Comparison of ENCODE assay signal across 21 cellular contexts in genomic region chr4:139800082-139800481, GRCh38.
DNase-seq lines count a peak whose midpoint lies in the region; ATAC-seq, FAIRE-seq and TF ChIP-seq lines count a peak whose summit lies in the region.
"Had no signal": no experiment of that assay in that cellular context is flagged by ENCODE, and none has a peak within 500 bp of the region (broad histone marks: within the 10 kb centered on the region; RNA-seq: fewer than 3 reads in every experiment).

No MANE protein-coding gene starts in this region.

- no peak overlapping the region for H3K27ac ChIP-seq in endothelial cell of umbilical vein (ENCODE audit: insufficient read depth, low read depth, low read length)

- CTCF ChIA-PET in endothelial cell of umbilical vein (lab: Charles Lee): interaction anchor here (1.0 to 1.7 kb wide), 3 partner anchors 9 to 530 kb away, joined by 3 to 4 read pairs (median 3); no protein-coding TSS in a partner anchor

- POLR2A ChIA-PET in endothelial cell of umbilical vein (lab: Charles Lee): no interaction called here

- H3K4me3 ChIP-seq in endothelial cell of umbilical vein (replicated peaks in 1 of 3; ENCODE audit: insufficient read depth in 1 of 3, low read depth in 1 of 3, low read length in 3 of 3): no peak overlapping the region

- H3K4me1 ChIP-seq in endothelial cell of umbilical vein (ENCODE audit: control insufficient read depth, extremely low read depth, insufficient read depth, low read length): no peaks in the 10 kb centered on the region

- no peaks in the 10 kb centered on the region for H3K36me3 ChIP-seq in endothelial cell of umbilical vein (ENCODE audit: control insufficient read depth in 2 of 2, extremely low read depth in 1 of 2, insufficient read depth in 2 of 2, low read length in 2 of 2)

- TF ChIP-seq CTCF in D721Med (IDR thresholded peaks at IDR 0.05; ENCODE audit: insufficient read depth, missing control alignments) (no peak), endothelial cell of umbilical vein (IDR thresholded peaks at IDR 0.05; ENCODE audit: extremely low read depth in 1 of 2, insufficient read depth in 1 of 2, low read depth in 1 of 2, low read length in 2 of 2) (no peak)

- no peak overlapping the region for H3K9ac ChIP-seq in endothelial cell of umbilical vein (replicated peaks; ENCODE audit: extremely low read depth, insufficient read depth, low read length)

- TF ChIP-seq POLR2A in endothelial cell of umbilical vein (IDR thresholded peaks at IDR 0.05; ENCODE audit: low read depth, low read length): no peak

- H2AFZ ChIP-seq in endothelial cell of umbilical vein (ENCODE audit: low read depth, low read length): no peak overlapping the region

- H3K9me3 ChIP-seq in endothelial cell of umbilical vein (replicated peaks; ENCODE audit: control insufficient read depth, insufficient read depth, low read length): no peaks in the 10 kb centered on the region

- H3K4me2 ChIP-seq in endothelial cell of umbilical vein (ENCODE audit: insufficient read depth, low read length): no peak overlapping the region

- no peak for ATAC-seq in GM21619 (IDR thresholded peaks at IDR 0.05; ENCODE audit: unreplicated experiment)
- ATAC-seq: HepG2, PC-3 had no signal

- H3K79me2 ChIP-seq in endothelial cell of umbilical vein (ENCODE audit: control insufficient read depth, insufficient read depth, low read length): no peaks in the 10 kb centered on the region

- no peaks in the 10 kb centered on the region for H3K9me1 ChIP-seq in endothelial cell of umbilical vein (replicated peaks; ENCODE audit: control insufficient read depth, extremely low read depth, insufficient read depth, low read length)

- H4K20me1 ChIP-seq in endothelial cell of umbilical vein (replicated peaks; ENCODE audit: control insufficient read depth, extremely low read depth, insufficient read depth, low read length): peaks cover 5% of the 10 kb centered on the region

- no peaks in the 10 kb centered on the region for H3K27me3 ChIP-seq in endothelial cell of umbilical vein (ENCODE audit: control insufficient read depth in 2 of 2, insufficient read depth in 2 of 2, low read length in 2 of 2)

- FAIRE-seq in D721Med (lab: Jason Lieb, UNC) (peak; percentile 11), endothelial cell of umbilical vein (lab: Jason Lieb, UNC) (peak; percentile 66)
- FAIRE-seq: GM12891, H1, HepG2 had no signal

- dilution Hi-C loops in endothelial cell of umbilical vein (cut with MboI; ENCODE audit: extremely low pct_ligation_motif_present, low sequenced_read_pairs): no loop called here

- BruUV-seq in endothelial cell of umbilical vein (replicated peaks; lab: Mats Ljungman, UMichigan): no TSS peak

- no peak for DNase-seq in D721Med (ENCODE audit: insufficient read length, low spot score)
- DNase-seq in endothelial cell of umbilical vein (ENCODE audit: low read depth, low spot score): no peak
- DNase-seq in left kidney (ENCODE audit: low read depth, low spot score): peak; percentile 38
- peak; percentile 64 for DNase-seq in renal cortical epithelial cell (ENCODE audit: low read depth)
- DNase-seq in NCI-H446 (lab: John Stamatoyannopoulos, UW): no peak
- no peak for DNase-seq in COLO829 (ENCODE audit: low spot score)
- DNase-seq in NCI-H2107 treated with DMSO at 0.1 percent for 48 hours (lab: John Stamatoyannopoulos, UW; ENCODE audit: unreplicated experiment): no peak
- DNase-seq: 8988T, COR-L47, EL, KBM-7, NCI-H1105 treated with DMSO at 0.1 percent for 48 hours, NCI-H1694, NCI-H2227 treated with DMSO at 0.1 percent for 48 hours, PC-3, RPMI8226, SHP77 treated with DMSO at 0.1 percent for 48 hours had no signal

- intact Hi-C loops in endothelial cell of umbilical vein (cut with micrococcal nuclease): no loop called here

TF ChIP-seq in endothelial cell of umbilical vein, 7 proteins besides CTCF, POLR2A, EP300 and RAD21:
- TF ChIP-seq GATA2 (IDR thresholded peaks at IDR 0.05; ENCODE audit: insufficient read depth, insufficient read length, low read depth, low read length): no peak
- TF ChIP-seq FOS (IDR thresholded peaks at IDR 0.05; ENCODE audit: borderline replicate concordance, insufficient read depth, low read length): no peak
- TF ChIP-seq, protein P1, sequence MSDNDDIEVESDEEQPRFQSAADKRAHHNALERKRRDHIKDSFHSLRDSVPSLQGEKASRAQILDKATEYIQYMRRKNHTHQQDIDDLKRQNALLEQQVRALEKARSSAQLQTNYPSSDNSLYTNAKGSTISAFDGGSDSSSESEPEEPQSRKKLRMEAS (IDR thresholded peaks at IDR 0.05; ENCODE audit: insufficient read depth, insufficient read length): no peak
- TF ChIP-seq MYC (IDR thresholded peaks at IDR 0.05; ENCODE audit: low read depth, low read length): no peak
- TF ChIP-seq JUN (IDR thresholded peaks at IDR 0.05; ENCODE audit: borderline replicate concordance, insufficient read depth, insufficient read length, low read depth): no peak

Comparison
In these comparisons a context has a peak if more than half of its experiments do, and no peak if none do; other contexts are left out.
1. DNase-seq: peak in left kidney (single experiment) and renal cortical epithelial cell (single experiment); none in D721Med (single experiment), endothelial cell of umbilical vein (single experiment), NCI-H446 (0 of 2), COLO829 (single experiment) and NCI-H2107 treated with DMSO at 0.1 percent for 48 hours (single experiment).